ENCODE assay signal across 11 cellular contexts in genomic region chr17:7041607-7042506, GRCh38. TPM values are rescaled to one million over a fixed set of nuclear protein-coding genes. Genes with fewer than 3 reads are reported as not detected.
DNase-seq lines count a peak whose midpoint lies in the region; ATAC-seq and TF ChIP-seq lines count a peak whose summit lies in the region.
"Had no signal": no experiment of that assay in that cellular context is flagged by ENCODE, and none has a peak within 500 bp of the region (broad histone marks: within the 10 kb centered on the region; RNA-seq: fewer than 3 reads in every experiment).

No MANE protein-coding gene starts in this region.

- H3K79me1 ChIP-seq in IMR-90 (ENCODE audit: low read depth in 1 of 2, low read length in 2 of 2) = 0 out of 4 replicates have a peak, but pooled peaks cover 0 to under 1% of the 10 kb centered on the region in 2 experiments

- H2AK9ac ChIP-seq in IMR-90 (replicated peaks; ENCODE audit: low read depth, low read length, poor library complexity) = peak overlapping the region; percentile 34

- H3K36me3 ChIP-seq in IMR-90 (ENCODE audit: control insufficient read depth, insufficient read depth, low read length) = no peaks in the 10 kb centered on the region
- no peaks in the 10 kb centered on the region for H3K36me3 ChIP-seq in naive thymus-derived CD4-positive, alpha-beta T cell (ENCODE audit: control insufficient read depth in 2 of 3, insufficient read depth in 3 of 3, low read length in 3 of 3)

- H3K9me1 ChIP-seq in IMR-90 (ENCODE audit: insufficient read depth, low read length) = no peaks in the 10 kb centered on the region

- intact Hi-C loops in CD14-positive monocyte (cut with micrococcal nuclease) (loop anchor here in 1 of 2 donors (5.0 kb wide), 1 partner anchor 250 kb away; the partner anchor contains the start of gene YBX2), IMR-90 (cut with micrococcal nuclease) (loop anchor here (10.0 kb wide), 1 partner anchor 523 kb away; the partner anchor contains the start of gene SENP3), dorsolateral prefrontal cortex (cut with DNase I) (no loop called here)
- intact Hi-C loops in naive thymus-derived CD4-positive, alpha-beta T cell (cut with micrococcal nuclease) = loop anchor here in 1 of 2 donors (10.0 kb wide), 1 partner anchor 793 kb away; the partner anchor contains the start of gene KDM6B

- no peak overlapping the region for H3K23ac ChIP-seq in IMR-90 (ENCODE audit: low read depth, low read length)

- H2BK5ac ChIP-seq in IMR-90 (ENCODE audit: low read depth, low read length, poor library complexity, severe bottlenecking) = no peak overlapping the region

- no peaks in the 10 kb centered on the region for H3K9me3 ChIP-seq in IMR-90 (ENCODE audit: control insufficient read depth, insufficient read depth, low read length)
- no peaks in the 10 kb centered on the region for H3K9me3 ChIP-seq in naive thymus-derived CD4-positive, alpha-beta T cell (ENCODE audit: control insufficient read depth in 2 of 3, low read length in 3 of 3)
- H3K9me3 ChIP-seq: body of pancreas had no signal

- H2AFZ ChIP-seq in IMR-90 (replicated peaks; ENCODE audit: low read length, poor library complexity) = peak overlapping the region; percentile 71

- no peak for TF ChIP-seq RAD21 in IMR-90 (IDR thresholded peaks at IDR 0.05; ENCODE audit: low read length)

- CTCF ChIA-PET in IMR-90 (lab: Yijun Ruan, JAX) = no interaction called here
- CTCF ChIA-PET in naive thymus-derived CD4-positive, alpha-beta T cell (lab: Charles Lee) = interaction anchor here (1.8 to 6.4 kb wide), 2 partner anchors 95 to 128 kb away, joined by 4 to 145 read pairs; no protein-coding TSS in a partner anchor

- no peak overlapping the region for H3K4ac ChIP-seq in IMR-90 (ENCODE audit: low read depth, low read length)

- H3K27me3 ChIP-seq in IMR-90 (ENCODE audit: control insufficient read depth, insufficient read depth, low read length) (peaks cover 29% of the 10 kb centered on the region), dorsolateral prefrontal cortex (peaks cover 0 to 35% (median 6%) of the 10 kb centered on the region in 45 donors)
- no peaks in the 10 kb centered on the region for H3K27me3 ChIP-seq in naive thymus-derived CD4-positive, alpha-beta T cell (ENCODE audit: control insufficient read depth in 2 of 2, insufficient read depth in 2 of 2, low read length in 2 of 2)

- H3K4me1 Mint-ChIP-seq in CD14-positive monocyte = peaks cover 41% of the 10 kb centered on the region
- H3K4me1 Mint-ChIP-seq in naive thymus-derived CD4-positive, alpha-beta T cell = peaks cover 14 to 78% (median 51%) of the 10 kb centered on the region in 7 donors

- no peak overlapping the region for H2BK15ac ChIP-seq in IMR-90 (ENCODE audit: low read depth, low read length)

- peak overlapping the region; percentile 50 to 81 for H3K4me3 Mint-ChIP-seq in CD14-positive monocyte
- H3K4me3 Mint-ChIP-seq in naive thymus-derived CD4-positive, alpha-beta T cell = peak overlapping the region; percentile 60 to 87 (median 80)

- H2BK20ac ChIP-seq in IMR-90 (ENCODE audit: low read depth, low read length) = no peak overlapping the region

- H3K14ac ChIP-seq in IMR-90 (replicated peaks; ENCODE audit: low read depth, low read length) = no peak overlapping the region

- H3K56ac ChIP-seq in IMR-90 (ENCODE audit: extremely low read depth, insufficient read depth, low read length) = no peak overlapping the region

- H2BK120ac ChIP-seq in IMR-90 (ENCODE audit: low read depth, low read length) = no peak overlapping the region

- DNase-seq in CD14-positive monocyte (ENCODE audit: low spot score) (no peak), IMR-90 (no peak), dorsolateral prefrontal cortex (no peak), NK-92 (lab: John Stamatoyannopoulos, UW; ENCODE audit: unreplicated experiment) (no peak), middle frontal gyrus (ENCODE audit: extremely low spot score, low spot score) (no peak)
- peak in 3 of 9 donors; percentile 23 to 43 (median 29) for DNase-seq in naive thymus-derived CD4-positive, alpha-beta T cell
- DNase-seq: body of pancreas, DND-41, SHP77 treated with DMSO at 0.1 percent for 48 hours had no signal

- H2AK5ac ChIP-seq in IMR-90 (ENCODE audit: low read depth, low read length) = no peak overlapping the region

- H3K4me2 ChIP-seq in IMR-90 (ENCODE audit: low read depth, low read length) = no peak overlapping the region

- H3K4me3 ChIP-seq in IMR-90 (ENCODE audit: insufficient read depth, low read depth, low read length) = no peak overlapping the region
- H3K4me3 ChIP-seq in dorsolateral prefrontal cortex = peak overlapping the region in 50 of 59 donors; percentile 4 to 72 (median 60)
- peak overlapping the region; percentile 68 for H3K4me3 ChIP-seq in naive thymus-derived CD4-positive, alpha-beta T cell (ENCODE audit: low read length)
- H3K4me3 ChIP-seq: body of pancreas had no signal

- ATAC-seq in IMR-90 (ENCODE audit: low read depth) (no peak), HG03095 (IDR thresholded peaks at IDR 0.05; ENCODE audit: unreplicated experiment) (no peak), HG03439 (IDR thresholded peaks at IDR 0.05; ENCODE audit: unreplicated experiment) (no peak)
- ATAC-seq in naive thymus-derived CD4-positive, alpha-beta T cell = peak; percentile 44
- ATAC-seq: body of pancreas had no signal

- no peak overlapping the region for H3K9ac ChIP-seq in IMR-90 (ENCODE audit: low read depth, low read length)

- H3K27ac Mint-ChIP-seq in CD14-positive monocyte = no peak overlapping the region
- peak overlapping the region in 8 of 9 donors; percentile 77 to 95 (median 90) for H3K27ac Mint-ChIP-seq in naive thymus-derived CD4-positive, alpha-beta T cell

- 16% methylated on average over 27 of the region's 44 CpGs; no CpG with 5 or more reads in 1 of the 2 experiments for WGBS in IMR-90 (ENCODE audit: extremely low coverage in 2 of 2, insufficient read length in 1 of 2), 2 experiments

- H3K4me1 ChIP-seq in IMR-90 (ENCODE audit: control insufficient read depth, insufficient read depth, low read length) = peaks cover 6% of the 10 kb centered on the region
- peaks cover 25 to 30% of the 10 kb centered on the region in 2 donors for H3K4me1 ChIP-seq in naive thymus-derived CD4-positive, alpha-beta T cell (ENCODE audit: control insufficient read depth in 2 of 2, insufficient read depth in 2 of 2, low read length in 2 of 2)

- H3K27ac ChIP-seq in IMR-90 (ENCODE audit: insufficient read depth, low read length) (no peak overlapping the region), dorsolateral prefrontal cortex (peak overlapping the region in 30 of 59 donors; percentile 4 to 81 (median 37))
- peak overlapping the region; percentile 78 for H3K27ac ChIP-seq in naive thymus-derived CD4-positive, alpha-beta T cell (ENCODE audit: low read depth, low read length)
- H3K27ac ChIP-seq: body of pancreas had no signal

- POLR2A ChIA-PET in IMR-90 (lab: Charles Lee; ENCODE audit: unreplicated experiment) = no interaction called here
- POLR2A ChIA-PET in naive thymus-derived CD4-positive, alpha-beta T cell (lab: Charles Lee) = interaction anchor here (0.5 to 2.1 kb wide), 8 partner anchors 10 to 579 kb away, joined by 3 to 8 read pairs (median 4); partner anchors contain the start of gene RNASEK

- TF ChIP-seq CTCF in CD14-positive monocyte (IDR thresholded peaks at IDR 0.05) (no peak), IMR-90 (conservative IDR thresholded peaks at IDR 0.05; ENCODE audit: low read depth, low read length) (no peak), dorsolateral prefrontal cortex (IDR thresholded peaks at IDR 0.05 in 54 of 56, conservative IDR thresholded peaks at IDR 0.05 in 2 of 56; ENCODE audit: low read depth in 1 of 56, partially characterized antibody in 56 of 56) (no peak)

- H3K9me3 Mint-ChIP-seq in CD14-positive monocyte = peaks cover 0 to 11% (median 4%) of the 10 kb centered on the region in 7 donors
- H3K9me3 Mint-ChIP-seq in naive thymus-derived CD4-positive, alpha-beta T cell = no peaks in the 10 kb centered on the region

- in situ Hi-C loops in IMR-90 (cut with MboI; ENCODE audit: low sequenced_read_pairs) = loop anchor here (10.0 kb wide), 1 partner anchor 263 kb away; the partner anchor contains the start of gene EIF5A

- no peak overlapping the region for H4K5ac ChIP-seq in IMR-90 (ENCODE audit: low read depth, low read length)

- TF ChIP-seq POLR2A in IMR-90 (IDR thresholded peaks at IDR 0.05; ENCODE audit: low read depth, low read length) = no peak

- H3K27me3 Mint-ChIP-seq in CD14-positive monocyte (ENCODE audit: low read depth in 3 of 3) = peaks cover 38 to 55% (median 50%) of the 10 kb centered on the region in 3 donors
- H3K27me3 Mint-ChIP-seq in naive thymus-derived CD4-positive, alpha-beta T cell = peaks cover 0 to 31% (median 0%) of the 10 kb centered on the region in 5 donors

- dilution Hi-C loops in IMR-90 (cut with HindIII; ENCODE audit: low sequenced_read_pairs, unreplicated experiment) = no loop called here

- H3K36me3 Mint-ChIP-seq in CD14-positive monocyte = peaks cover 5 to 12% of the 10 kb centered on the region in 2 donors
- H3K36me3 Mint-ChIP-seq in naive thymus-derived CD4-positive, alpha-beta T cell = peaks cover 0 to 2% (median 0%) of the 10 kb centered on the region in 5 donors

- H4K20me1 ChIP-seq in IMR-90 (ENCODE audit: insufficient read depth, low read length) = no peaks in the 10 kb centered on the region

- H4K8ac ChIP-seq in IMR-90 (ENCODE audit: low read depth in 2 of 2, low read length in 2 of 2) = no peak overlapping the region

- H3K18ac ChIP-seq in IMR-90 (ENCODE audit: low read depth, low read length) = no peak overlapping the region

- H4K91ac ChIP-seq in IMR-90 (ENCODE audit: insufficient read depth, low read depth, low read length) = no peak overlapping the region

- BruUV-seq in IMR-90 (replicated peaks; lab: Mats Ljungman, UMichigan) = no TSS peak

RNA-seq across cellular contexts. Expression of gene SLC16A11, which starts 2.0 kb away (rescaled TPM):
- polyA plus RNA-seq in CD14-positive monocyte (not detected), IMR-90 (2012; rRNA removed) (not detected in 2 replicates)
- total RNA-seq in IMR-90 (2012; rRNA removed) (not detected in 2 replicates), dorsolateral prefrontal cortex (1 to 10 TPM in 116 of 120 experiments, under 1 TPM in 4; 0.57 to 6.4 (median 2.4) TPM)
- 0.07 TPM in 1 of 2 replicates, not detected in the other for polyA plus RNA-seq in IMR-90 (2012; cell fraction: cytosol; rRNA removed)
- polyA plus RNA-seq in IMR-90 (2012; cell fraction: nucleus; rRNA removed; ENCODE audit: low replicate concordance) = 0.08 and 0.35 TPM in 2 replicates
- total RNA-seq in naive thymus-derived CD4-positive, alpha-beta T cell = 1 to 10 TPM in 3 of 5 experiments, under 1 TPM in 2; 0.24 to 1.7 (median 1.4) TPM
- polyA plus RNA-seq in naive thymus-derived CD4-positive, alpha-beta T cell = 1 to 10 TPM; 1.1 TPM

RNA-seq across cellular contexts. Expression of gene SLC16A13, which starts 6.0 kb away (rescaled TPM):
- polyA plus RNA-seq in CD14-positive monocyte (1 to 10 TPM in 1 of 2 donors, under 1 TPM in 1; 0.93 to 2.2 TPM), IMR-90 (2012; rRNA removed) (2.2 and 2.3 TPM in 2 replicates)
- total RNA-seq in IMR-90 (2012; rRNA removed) (under 0.01 and 0.18 TPM in 2 replicates), dorsolateral prefrontal cortex (1 to 10 TPM in 108 of 120 experiments, under 1 TPM in 12; 0.55 to 4.2 (median 1.7) TPM)
- polyA plus RNA-seq in IMR-90 (2012; cell fraction: cytosol; rRNA removed) = 1.8 and 3.5 TPM in 2 replicates
- polyA plus RNA-seq in IMR-90 (2012; cell fraction: nucleus; rRNA removed; ENCODE audit: low replicate concordance) = 4.2 and 6.8 TPM in 2 replicates
- total RNA-seq in naive thymus-derived CD4-positive, alpha-beta T cell = 10 to 100 TPM in 3 of 5 experiments, 1 to 10 TPM in 2; 3.4 to 20.9 (median 15.0) TPM
- 1 to 10 TPM; 1.8 to 3.5 TPM for polyA plus RNA-seq in naive thymus-derived CD4-positive, alpha-beta T cell

RNA-seq across cellular contexts. Expression of gene BCL6B, which starts 19.0 kb away (rescaled TPM):
- under 1 TPM in 1 of 2 donors, not detected in 1; 0.06 TPM for polyA plus RNA-seq in CD14-positive monocyte
- not detected in 2 replicates for total RNA-seq in IMR-90 (2012; rRNA removed)
- not detected in 2 replicates for polyA plus RNA-seq in IMR-90 (2012; rRNA removed)
- polyA plus RNA-seq in IMR-90 (2012; cell fraction: cytosol; rRNA removed) = not detected in 2 replicates
- 0.10 TPM in 1 of 2 replicates, not detected in the other for polyA plus RNA-seq in IMR-90 (2012; cell fraction: nucleus; rRNA removed; ENCODE audit: low replicate concordance)
- 10 to 100 TPM in 7 of 120 experiments, 1 to 10 TPM in 108, under 1 TPM in 5; 0.39 to 16.5 (median 3.9) TPM for total RNA-seq in dorsolateral prefrontal cortex
- under 1 TPM in 1 of 5 experiments, not detected in 4; 0.70 TPM for total RNA-seq in naive thymus-derived CD4-positive, alpha-beta T cell
- polyA plus RNA-seq in naive thymus-derived CD4-positive, alpha-beta T cell = not detected

RNA-seq across cellular contexts. Expression of gene RNASEK, which starts 29.4 kb away (rescaled TPM):
- polyA plus RNA-seq in CD14-positive monocyte = 1,000 to 10,000 TPM; 1,057 to 1,383 TPM
- total RNA-seq in IMR-90 (2012; rRNA removed) = 31.1 and 42.3 TPM in 2 replicates
- polyA plus RNA-seq in IMR-90 (2012; rRNA removed) = 165 and 183 TPM in 2 replicates
- 121 and 678 TPM in 2 replicates for polyA plus RNA-seq in IMR-90 (2012; cell fraction: cytosol; rRNA removed)
- 126 and 148 TPM in 2 replicates for polyA plus RNA-seq in IMR-90 (2012; cell fraction: nucleus; rRNA removed; ENCODE audit: low replicate concordance)
- total RNA-seq in dorsolateral prefrontal cortex = 100 to 1,000 TPM; 128 to 301 (median 209) TPM
- 100 to 1,000 TPM; 107 to 184 (median 140) TPM for total RNA-seq in naive thymus-derived CD4-positive, alpha-beta T cell
- polyA plus RNA-seq in naive thymus-derived CD4-positive, alpha-beta T cell = 100 to 1,000 TPM; 539 to 628 TPM

RNA-seq across cellular contexts. Expression of gene CLEC10A, which starts 38.2 kb away (rescaled TPM):
- polyA plus RNA-seq in CD14-positive monocyte = 10 to 100 TPM; 22.7 to 61.9 TPM
- not detected in 2 replicates for total RNA-seq in IMR-90 (2012; rRNA removed)
- polyA plus RNA-seq in IMR-90 (2012; rRNA removed) = not detected in 2 replicates
- polyA plus RNA-seq in IMR-90 (2012; cell fraction: cytosol; rRNA removed) = not detected in 2 replicates
- polyA plus RNA-seq in IMR-90 (2012; cell fraction: nucleus; rRNA removed; ENCODE audit: low replicate concordance) = not detected in 2 replicates
- total RNA-seq in dorsolateral prefrontal cortex = 1 to 10 TPM in 15 of 120 experiments, under 1 TPM in 31, not detected in 74; 0.27 to 2.1 (median 0.73) TPM
- total RNA-seq in naive thymus-derived CD4-positive, alpha-beta T cell = 10 to 100 TPM in 1 of 5 experiments, 1 to 10 TPM in 3, not detected in 1; 1.4 to 10.6 (median 4.9) TPM
- polyA plus RNA-seq in naive thymus-derived CD4-positive, alpha-beta T cell = not detected

Comparison
In these comparisons a context has a peak if more than half of its experiments do, and no peak if none do; other contexts are left out.
1. H3K27ac Mint-ChIP-seq: peak in naive thymus-derived CD4-positive, alpha-beta T cell (8 of 9); none in CD14-positive monocyte (0 of 7).